9 cellular contexts compared by ENCODE assay signal in genomic region chr18:58998421-58999203, GRCh38.
A peak's percentile ranks its signal among the peaks of the same experiment; 100 is the strongest.
DNase-seq lines count a peak whose midpoint lies in the region; FAIRE-seq and TF ChIP-seq lines count a peak whose summit lies in the region.
"Had no signal": no experiment of that assay in that cellular context is flagged by ENCODE, and none has a peak within 500 bp of the region (broad histone marks: within the 10 kb centered on the region; RNA-seq: fewer than 3 reads in every experiment).

No MANE protein-coding gene starts in this region.

- FAIRE-seq in kidney (lab: Jason Lieb, UNC), result no peak

- H3K9ac ChIP-seq in kidney (ENCODE audit: low read length in 2 of 2), result no peak overlapping the region

- H3K9me3 ChIP-seq in kidney (ENCODE audit: control insufficient read depth in 1 of 2, low read length in 2 of 2) (no peaks in the 10 kb centered on the region), uterus (no peaks in the 10 kb centered on the region)

- H3K36me3 ChIP-seq in kidney (ENCODE audit: control insufficient read depth in 1 of 2, insufficient read depth in 2 of 2, low read length in 2 of 2) (no peaks in the 10 kb centered on the region), uterus (no peaks in the 10 kb centered on the region)

- H3K4me3 ChIP-seq in kidney (ENCODE audit: low read length in 2 of 2) (no peak overlapping the region), uterus (no peak overlapping the region)

- intact Hi-C loops in kidney (cut with DNase I) (no loop called here), uterus (cut with DNase I; ENCODE audit: low total_unique reads) (no loop called here)

- no peaks in the 10 kb centered on the region for H3K27me3 ChIP-seq in uterus

- TF ChIP-seq POLR2A in uterus (IDR thresholded peaks at IDR 0.05), result no peak

- TF ChIP-seq CTCF in kidney (IDR thresholded peaks at IDR 0.05; ENCODE audit: borderline replicate concordance, extremely low read depth, insufficient read depth) (no peak), uterus (IDR thresholded peaks at IDR 0.05) (no peak)

- H3K4me1 ChIP-seq in kidney (ENCODE audit: control insufficient read depth in 1 of 2, insufficient read depth in 1 of 2, low read depth in 1 of 2, low read length in 2 of 2) (peaks cover 6% of the 10 kb centered on the region in 2 donors), uterus (peaks cover 0 to 13% of the 10 kb centered on the region in 2 donors)

- DNase-seq in NOMO-1 treated with DMSO at 0.1 percent for 48 hours (lab: John Stamatoyannopoulos, UW; ENCODE audit: unreplicated experiment) (peak; percentile 29), NOMO-1 treated with dmso at 0.1 percent for 144 hours (lab: John Stamatoyannopoulos, UW; ENCODE audit: unreplicated experiment) (no peak), amniotic epithelial cell (ENCODE audit: low read depth) (peak; percentile 28), kidney (peak; percentile 80), uterus (peak; percentile 77 to 79), NCI-H69 (lab: John Stamatoyannopoulos, UW) (no peak), NCI-H187 (lab: John Stamatoyannopoulos, UW) (no peak), NCI-H2081 treated with DMSO at 0.1 percent for 48 hours (lab: John Stamatoyannopoulos, UW) (no peak)

- H3K27ac ChIP-seq in kidney (ENCODE audit: low read depth in 2 of 2, low read length in 2 of 2) (peak overlapping the region; percentile 19 to 45), uterus (peak overlapping the region; percentile 25 to 60)
- H3K27ac ChIP-seq: 22Rv1 had no signal

Comparison
In these comparisons a context has a peak if more than half of its experiments do, and no peak if none do; other contexts are left out.
1. DNase-seq: peak in NOMO-1 treated with DMSO at 0.1 percent for 48 hours (single experiment), amniotic epithelial cell (single experiment), kidney (single experiment) and uterus (2 of 2); none in NOMO-1 treated with dmso at 0.1 percent for 144 hours (single experiment), NCI-H69 (single experiment), NCI-H187 (0 of 2) and NCI-H2081 treated with DMSO at 0.1 percent for 48 hours (single experiment).